ENCODE assay signal across 8 cellular contexts in genomic region chr10:3828404-3829192, GRCh38. TPM values are rescaled to one million over a fixed set of nuclear protein-coding genes. Genes with fewer than 3 reads are reported as not detected.
DNase-seq lines count a peak whose midpoint lies in the region; ATAC-seq, FAIRE-seq and TF ChIP-seq lines count a peak whose summit lies in the region.

No MANE protein-coding gene starts in this region.

- H3K27me3 Mint-ChIP-seq in astrocyte (ENCODE audit: low read depth, unreplicated experiment) = no peaks in the 10 kb centered on the region

- peak overlapping the region; percentile 69 for H3K4me2 ChIP-seq in astrocyte (ENCODE audit: low read length)

- peak; percentile 48 for ATAC-seq in GM18907 (IDR thresholded peaks at IDR 0.05; ENCODE audit: unreplicated experiment)
- no peak for ATAC-seq in GM21360 (IDR thresholded peaks at IDR 0.05; ENCODE audit: unreplicated experiment)

- peak overlapping the region; percentile 21 for H3K4me3 Mint-ChIP-seq in astrocyte (ENCODE audit: unreplicated experiment)

- H3K27ac Mint-ChIP-seq in astrocyte (ENCODE audit: unreplicated experiment) = peak overlapping the region; percentile 97

- H3K9me3 Mint-ChIP-seq in astrocyte (ENCODE audit: unreplicated experiment) = no peaks in the 10 kb centered on the region

- peak; percentile 65 for DNase-seq in NCI-H226
- DNase-seq in astrocyte (ENCODE audit: low read depth) = peak; percentile 73
- peak in 2 of 3 experiments; percentile 40 to 44 for DNase-seq in stimulated activated CD4-positive, alpha-beta T cell treated with anti-CD3 and anti-CD28 coated beads, TNF-alpha, amount 100 ng/mL, for 24 hours (ENCODE audit: low read depth in 3 of 3)
- no peak for DNase-seq in NCI-H2171 treated with DMSO at 0.1 percent for 48 hours (lab: John Stamatoyannopoulos, UW)
- no peak for DNase-seq in cerebellar nuclear complex (lab: John Stamatoyannopoulos, UW)

- H3K4me1 Mint-ChIP-seq in astrocyte (ENCODE audit: low read depth, unreplicated experiment) = peaks cover 58% of the 10 kb centered on the region

- TF ChIP-seq CTCF in astrocyte (IDR thresholded peaks at IDR 0.05; ENCODE audit: insufficient read depth, low read depth, low read length) = no peak

- peak overlapping the region; percentile 54 for H3K9ac ChIP-seq in astrocyte (ENCODE audit: low read length)

- peaks cover 32% of the 10 kb centered on the region for H3K4me1 ChIP-seq in astrocyte (ENCODE audit: insufficient read depth, low read length)

- H3K79me2 ChIP-seq in astrocyte (ENCODE audit: insufficient read depth, low read length) = no peaks in the 10 kb centered on the region

- H3K36me3 ChIP-seq in astrocyte (ENCODE audit: insufficient read depth, low read length) = no peaks in the 10 kb centered on the region

- H3K9me3 ChIP-seq in astrocyte (ENCODE audit: insufficient read depth, low read depth, low read length) = no peaks in the 10 kb centered on the region

- peak overlapping the region; percentile 36 for H3K4me3 ChIP-seq in astrocyte (ENCODE audit: insufficient read depth, low read depth, low read length)

- no peaks in the 10 kb centered on the region for H3K36me3 Mint-ChIP-seq in astrocyte (ENCODE audit: low read depth, unreplicated experiment)

- FAIRE-seq in astrocyte (lab: Jason Lieb, UNC) (no peak), islet of Langerhans (lab: Jason Lieb, UNC) (peak; percentile 94)

- peak overlapping the region; percentile 54 for H2AFZ ChIP-seq in astrocyte (ENCODE audit: low read depth, low read length)

- H4K20me1 ChIP-seq in astrocyte (ENCODE audit: insufficient read depth, low read length) = no peaks in the 10 kb centered on the region

- peak overlapping the region; percentile 63 for H3K27ac ChIP-seq in astrocyte (ENCODE audit: low read depth, low read length)

- H3K27me3 ChIP-seq in astrocyte (ENCODE audit: insufficient read depth, low read length) = no peaks in the 10 kb centered on the region

RNA-seq across cellular contexts. Expression of gene KLF6, which starts 43.6 kb away (rescaled TPM):
- total RNA-seq in astrocyte = 250 and 319 TPM in 2 replicates

Comparison
In these comparisons a context has a peak if more than half of its experiments do, and no peak if none do; other contexts are left out.
1. DNase-seq: peak in NCI-H226 (single experiment), astrocyte (single experiment) and stimulated activated CD4-positive, alpha-beta T cell treated with anti-CD3 and anti-CD28 coated beads, TNF-alpha, amount 100 ng/mL, for 24 hours (2 of 3); none in NCI-H2171 treated with DMSO at 0.1 percent for 48 hours (single experiment) and cerebellar nuclear complex (0 of 2).